In genomic region chr4:41692717-41693345, GRCh38 we compare ENCODE assay signal across 9 cellular contexts. TPM values are rescaled to one million over a fixed set of nuclear protein-coding genes. Genes with fewer than 3 reads are reported as not detected.
A peak's percentile ranks its signal among the peaks of the same experiment; 100 is the strongest.
DNase-seq lines count a peak whose midpoint lies in the region; ATAC-seq lines count a peak whose summit lies in the region.
"Had no signal": no experiment of that assay in that cellular context is flagged by ENCODE, and none has a peak within 500 bp of the region (broad histone marks: within the 10 kb centered on the region; RNA-seq: fewer than 3 reads in every experiment).

No MANE protein-coding gene starts in this region.

- intact Hi-C loops in posterior vena cava (cut with DNase I): loop anchor here (10.0 kb wide), 1 partner anchor 192 kb away; no protein-coding TSS in a partner anchor

- H3K4me3 Mint-ChIP-seq in activated T-cell treated with anti-CD3 and anti-CD28 coated beads, Interleukin-2, amount 50 U/mL, for 72 hours: no peak overlapping the region
- H3K4me3 Mint-ChIP-seq: naive B cell had no signal

- no peaks in the 10 kb centered on the region for H3K9me3 Mint-ChIP-seq in activated T-cell treated with anti-CD3 and anti-CD28 coated beads, Interleukin-2, amount 50 U/mL, for 72 hours
- H3K9me3 Mint-ChIP-seq: naive B cell had no signal

- H3K27me3 Mint-ChIP-seq in activated T-cell treated with anti-CD3 and anti-CD28 coated beads, Interleukin-2, amount 50 U/mL, for 72 hours (ENCODE audit: low read depth): no peaks in the 10 kb centered on the region

- DNase-seq in Ammon's horn (ENCODE audit: low spot score) (peak; percentile 68), NCI-H69 (lab: John Stamatoyannopoulos, UW) (peak; percentile 34), germinal center (ENCODE audit: low spot score) (peak; percentile 30), posterior vena cava (ENCODE audit: low spot score) (peak; percentile 80), 8988T (no peak)
- DNase-seq in activated T-cell treated with anti-CD3 and anti-CD28 coated beads, Interleukin-2, amount 50 U/mL, for 72 hours: peak; percentile 33 to 54
- DNase-seq: naive B cell had no signal

- no peaks in the 10 kb centered on the region for H3K36me3 Mint-ChIP-seq in activated T-cell treated with anti-CD3 and anti-CD28 coated beads, Interleukin-2, amount 50 U/mL, for 72 hours (ENCODE audit: insufficient read depth in 2 of 2)
- H3K36me3 Mint-ChIP-seq: naive B cell had no signal

- ATAC-seq in GM18867 (IDR thresholded peaks at IDR 0.05; ENCODE audit: unreplicated experiment) (peak; percentile 91), HG03175 (IDR thresholded peaks at IDR 0.05; ENCODE audit: unreplicated experiment) (peak; percentile 87)
- ATAC-seq in activated T-cell treated with anti-CD3 and anti-CD28 coated beads, Interleukin-2, amount 50 U/mL, for 72 hours (replicated peaks in 1 of 2): peak in 1 of 2 donors; percentile 40

- no peak overlapping the region for H3K27ac Mint-ChIP-seq in activated T-cell treated with anti-CD3 and anti-CD28 coated beads, Interleukin-2, amount 50 U/mL, for 72 hours
- H3K27ac Mint-ChIP-seq: naive B cell had no signal

- H3K4me1 Mint-ChIP-seq in activated T-cell treated with anti-CD3 and anti-CD28 coated beads, Interleukin-2, amount 50 U/mL, for 72 hours (ENCODE audit: low read depth): no peaks in the 10 kb centered on the region
- H3K4me1 Mint-ChIP-seq: naive B cell had no signal

RNA-seq across cellular contexts. Expression of gene PHOX2B, which starts 55.7 kb away (rescaled TPM):
- not detected for total RNA-seq in activated T-cell treated with anti-CD3 and anti-CD28 coated beads, Interleukin-2, amount 50 U/mL, for 72 hours
- not detected for total RNA-seq in posterior vena cava
